ENCODE assay signal across 25 cellular contexts in the genomic region with DNA sequence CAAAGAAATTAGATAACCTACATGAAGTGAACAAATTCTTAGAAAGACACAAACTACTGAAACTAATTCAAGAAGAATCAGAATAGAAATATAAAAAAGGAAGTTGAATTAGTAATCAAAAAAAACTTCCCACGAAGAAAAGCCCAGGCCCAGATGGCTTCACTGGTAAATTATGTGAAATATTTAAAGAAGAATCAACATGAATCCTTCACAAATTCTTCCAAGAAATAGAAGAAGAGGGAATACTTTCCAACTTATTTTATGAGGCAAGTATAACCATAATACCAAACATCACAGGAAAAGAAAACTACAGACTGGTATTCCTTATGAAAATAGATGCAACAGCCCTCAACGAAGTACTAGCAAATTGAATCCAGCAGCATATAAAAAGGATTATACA. TPM values are rescaled to one million over a fixed set of nuclear protein-coding genes. Genes with fewer than 3 reads are reported as not detected.
DNase-seq lines count a peak whose midpoint lies in the region; ATAC-seq, FAIRE-seq and TF ChIP-seq lines count a peak whose summit lies in the region.
"Had no signal": no experiment of that assay in that cellular context is flagged by ENCODE, and none has a peak within 500 bp of the region (broad histone marks: within the 10 kb centered on the region; RNA-seq: fewer than 3 reads in every experiment).

No MANE protein-coding gene starts in this region.

- no peak for TF ChIP-seq CTCF in SK-N-SH (IDR thresholded peaks at IDR 0.05)
- TF ChIP-seq CTCF in chondrocyte (IDR thresholded peaks at IDR 0.05), result no peak
- no peak for TF ChIP-seq CTCF in kidney (IDR thresholded peaks at IDR 0.05; ENCODE audit: borderline replicate concordance, extremely low read depth, insufficient read depth)
- TF ChIP-seq CTCF in activated CD8-positive, alpha-beta T cell treated with anti-CD3 and anti-CD28 coated beads for 36 hours (IDR thresholded peaks at IDR 0.05), result no peak
- TF ChIP-seq CTCF in spleen (IDR thresholded peaks at IDR 0.05 in 8 of 11, conservative IDR thresholded peaks at IDR 0.05 in 3 of 11), result no peak
- no peak for TF ChIP-seq CTCF in vagina (IDR thresholded peaks at IDR 0.05)

- H3K4me3 ChIP-seq in SK-N-SH (ENCODE audit: low read depth in 2 of 2, low read length in 1 of 2), result no peak overlapping the region
- H3K4me3 ChIP-seq in kidney (ENCODE audit: low read length in 2 of 2), result no peak overlapping the region
- H3K4me3 ChIP-seq in spleen, result no peak overlapping the region
- no peak overlapping the region for H3K4me3 ChIP-seq in vagina
- H3K4me3 ChIP-seq: SJSA1 had no signal

- no peaks in the 10 kb centered on the region for H3K9me2 ChIP-seq in SK-N-SH

- peaks cover 37% of the 10 kb centered on the region for H3K4me1 Mint-ChIP-seq in chondrocyte (ENCODE audit: low read depth)
- H3K4me1 Mint-ChIP-seq in activated CD8-positive, alpha-beta T cell treated with anti-CD3 and anti-CD28 coated beads for 36 hours (ENCODE audit: low read depth), result peaks cover 3% of the 10 kb centered on the region

- H3K27ac Mint-ChIP-seq in chondrocyte (ENCODE audit: unreplicated experiment), result peak overlapping the region; percentile 83
- no peak overlapping the region for H3K27ac Mint-ChIP-seq in activated CD8-positive, alpha-beta T cell treated with anti-CD3 and anti-CD28 coated beads for 36 hours
- H3K27ac Mint-ChIP-seq: CD4-positive, CD25-positive, alpha-beta regulatory T cell had no signal

- H3K9me3 Mint-ChIP-seq in chondrocyte (ENCODE audit: low read depth), result peaks cover 25% of the 10 kb centered on the region
- H3K9me3 Mint-ChIP-seq in activated CD8-positive, alpha-beta T cell treated with anti-CD3 and anti-CD28 coated beads for 36 hours, result peaks cover 5% of the 10 kb centered on the region

- intact Hi-C loops in kidney (cut with DNase I) (no loop called here), spleen (cut with DNase I; ENCODE audit: low total_unique reads) (no loop called here), vagina (cut with DNase I) (no loop called here)
- intact Hi-C loops in activated CD8-positive, alpha-beta T cell treated with anti-CD3 and anti-CD28 coated beads for 36 hours (cut with micrococcal nuclease), result no loop called here

- H2AFZ ChIP-seq in SK-N-SH (ENCODE audit: low read depth), result no peak overlapping the region

- TF ChIP-seq POLR2A in spleen (IDR thresholded peaks at IDR 0.05), result no peak
- TF ChIP-seq POLR2A in vagina (IDR thresholded peaks at IDR 0.05), result no peak

- H3K9me3 ChIP-seq in SK-N-SH (no peaks in the 10 kb centered on the region), kidney (ENCODE audit: control insufficient read depth in 1 of 2, low read length in 2 of 2) (no peaks in the 10 kb centered on the region), spleen (peaks cover 0 to 15% (median 0%) of the 10 kb centered on the region in 8 donors), vagina (no peaks in the 10 kb centered on the region)
- H3K9me3 ChIP-seq: Caco-2, SJSA1 had no signal

- no peak overlapping the region; the same call in 1 of the 2 replicates for H3K9ac ChIP-seq in SK-N-SH
- no peak overlapping the region for H3K9ac ChIP-seq in kidney (ENCODE audit: low read length in 2 of 2)

- H3F3A ChIP-seq in SK-N-SH (replicated peaks; ENCODE audit: insufficient read depth), result peaks cover 9% of the 10 kb centered on the region

- no peak for TF ChIP-seq EP300 in SK-N-SH (IDR thresholded peaks at IDR 0.05; ENCODE audit: borderline replicate concordance in 1 of 2, low read depth in 1 of 2, low read length in 1 of 2)

- H3K4me1 ChIP-seq in SK-N-SH (ENCODE audit: control insufficient read depth in 1 of 2, insufficient read depth in 2 of 2, low read depth in 1 of 2, low read length in 1 of 2) (peaks cover 0 to 13% of the 10 kb centered on the region in 2 experiments; a peak in 1 of 4 replicates), kidney (ENCODE audit: control insufficient read depth in 1 of 2, insufficient read depth in 1 of 2, low read depth in 1 of 2, low read length in 2 of 2) (no peaks in the 10 kb centered on the region), spleen (no peaks in the 10 kb centered on the region), vagina (no peaks in the 10 kb centered on the region)
- H3K4me1 ChIP-seq: Caco-2 had no signal

- H3K27ac ChIP-seq in SK-N-SH (ENCODE audit: low read depth in 2 of 2, low read length in 1 of 2) (peak overlapping the region in 1 of 2 experiments; percentile 67; a peak in 2 of 4 replicates), kidney (ENCODE audit: low read depth in 2 of 2, low read length in 2 of 2) (no peak overlapping the region), spleen (peak overlapping the region in 2 of 8 donors; percentile 34 to 71), vagina (no peak overlapping the region)
- H3K27ac ChIP-seq: 22Rv1, SJSA1 had no signal

- peak; percentile 23 for FAIRE-seq in kidney (lab: Jason Lieb, UNC)
- FAIRE-seq: G401.6, GM12892 had no signal

- DNase-seq in SK-N-SH (no peak), chondrocyte (ENCODE audit: low spot score) (no peak), kidney (no peak), spleen (no peak), vagina (ENCODE audit: extremely low spot score in 2 of 2) (no peak)
- no peak for DNase-seq in activated CD8-positive, alpha-beta T cell treated with anti-CD3 and anti-CD28 coated beads for 36 hours
- DNase-seq: ACHN; Caco-2; CD4-positive, CD25-positive, alpha-beta regulatory T cell; DMS 273 treated with DMSO at 0.1 percent for 48 hours; DND-41; GOT3; HCEC 1CT; Kasumi-1; NCI-H1417 treated with DMSO at 0.1 percent for 48 hours; NCI-H187; NCI-H446; NCI-H526 had no signal

- no peaks in the 10 kb centered on the region for H3K79me2 ChIP-seq in SK-N-SH (ENCODE audit: insufficient read depth)

- peaks cover 2 to 4% of the 10 kb centered on the region in 2 experiments for H3K36me3 ChIP-seq in SK-N-SH (replicated peaks in 1 of 2; ENCODE audit: control insufficient read depth in 1 of 2, insufficient read depth in 2 of 2, low read length in 1 of 2)
- H3K36me3 ChIP-seq in kidney (ENCODE audit: control insufficient read depth in 1 of 2, insufficient read depth in 2 of 2, low read length in 2 of 2), result peaks cover 0 to 3% of the 10 kb centered on the region in 2 donors
- H3K36me3 ChIP-seq in spleen, result peaks cover 0 to 26% (median 0%) of the 10 kb centered on the region in 6 donors
- H3K36me3 ChIP-seq in vagina, result no peaks in the 10 kb centered on the region

- no peak for TF ChIP-seq RAD21 in SK-N-SH (IDR thresholded peaks at IDR 0.05; ENCODE audit: low read length)

- no peak overlapping the region for H3K4me3 Mint-ChIP-seq in chondrocyte (ENCODE audit: unreplicated experiment)
- H3K4me3 Mint-ChIP-seq in activated CD8-positive, alpha-beta T cell treated with anti-CD3 and anti-CD28 coated beads for 36 hours, result no peak overlapping the region
- H3K4me3 Mint-ChIP-seq: CD4-positive, CD25-positive, alpha-beta regulatory T cell had no signal

- no peaks in the 10 kb centered on the region for H3K27me3 Mint-ChIP-seq in chondrocyte (ENCODE audit: low read depth)
- H3K27me3 Mint-ChIP-seq in activated CD8-positive, alpha-beta T cell treated with anti-CD3 and anti-CD28 coated beads for 36 hours, result no peaks in the 10 kb centered on the region
- H3K27me3 Mint-ChIP-seq: CD4-positive, CD25-positive, alpha-beta regulatory T cell had no signal

- peaks cover 7% of the 10 kb centered on the region for H3K36me3 Mint-ChIP-seq in chondrocyte (ENCODE audit: low read depth)
- peaks cover 25% of the 10 kb centered on the region for H3K36me3 Mint-ChIP-seq in activated CD8-positive, alpha-beta T cell treated with anti-CD3 and anti-CD28 coated beads for 36 hours (ENCODE audit: low read depth)

- H3K27me3 ChIP-seq in SK-N-SH (ENCODE audit: insufficient read depth) (no peaks in the 10 kb centered on the region), spleen (replicated peaks in 1 of 7) (no peaks in the 10 kb centered on the region), vagina (no peaks in the 10 kb centered on the region)
- H3K27me3 ChIP-seq: SJSA1 had no signal

- H3K4me2 ChIP-seq in SK-N-SH, result peak overlapping the region; percentile 41; the same call in 1 of the 2 replicates

- H4K20me1 ChIP-seq in SK-N-SH (ENCODE audit: insufficient read depth), result no peaks in the 10 kb centered on the region

- POLR2A ChIA-PET in SK-N-SH (lab: Yijun Ruan, JAX), result no interaction called here
- POLR2A ChIA-PET in activated CD8-positive, alpha-beta T cell treated with anti-CD3 and anti-CD28 coated beads for 36 hours (lab: Charles Lee), result no interaction called here

- 24% methylated on average over 2 of the region's 2 CpGs for WGBS in SK-N-SH (ENCODE audit: low lambda C conversion rate)
- 47 to 79% (median 59%) methylated on average over 2 of the region's 2 CpGs for WGBS in spleen, 5 donors

- ATAC-seq in SK-N-SH treated with all-trans-retinoic acid at 6 μM for 48 hours, result no peak
- no peak for ATAC-seq in activated CD8-positive, alpha-beta T cell treated with anti-CD3 and anti-CD28 coated beads for 36 hours
- no peak for ATAC-seq in HG02642 (IDR thresholded peaks at IDR 0.05; ENCODE audit: poor library complexity, unreplicated experiment)
- ATAC-seq: Right ventricle myocardium inferior had no signal

- CTCF ChIA-PET in SK-N-SH (lab: Yijun Ruan, JAX), result no interaction called here
- CTCF ChIA-PET in activated CD8-positive, alpha-beta T cell treated with anti-CD3 and anti-CD28 coated beads for 36 hours (lab: Charles Lee), result no interaction called here

TF ChIP-seq in SK-N-SH, 30 proteins besides CTCF, POLR2A, EP300 and RAD21 (continues in another document):
- no peak for TF ChIP-seq TAF1 (IDR thresholded peaks at IDR 0.05; ENCODE audit: borderline replicate concordance, low read depth, low read length)

TF ChIP-seq in SK-N-SH treated with all-trans-retinoic acid at 6 μM for 48 hours, 23 proteins besides CTCF, POLR2A, EP300 and RAD21:
- no peak for TF ChIP-seq ARNTL (CRISPR knock-in tag; IDR thresholded peaks at IDR 0.05; ENCODE audit: borderline replicate concordance, low read depth)
- no peak for TF ChIP-seq ZFP3 (CRISPR knock-in tag; IDR thresholded peaks at IDR 0.05)

RNA-seq across cellular contexts. Expression of a gene that starts 30.7 kb away (rescaled TPM):
- polyA plus RNA-seq in SK-N-SH (2012; rRNA removed), result 7.6 and 11.6 TPM in 2 replicates
- 9.2 and 11.4 TPM in 2 replicates for polyA plus RNA-seq in SK-N-SH (2012; cell fraction: cytosol; rRNA removed)
- 11.7 and 28.5 TPM in 2 replicates for polyA plus RNA-seq in SK-N-SH (2012; cell fraction: nucleus; rRNA removed)
- total RNA-seq in chondrocyte, result 25.1 to 31.8 TPM (median 27.2 TPM) in 3 replicates
- total RNA-seq in kidney, result 14.4 TPM
- polyA plus RNA-seq in kidney (ENCODE audit: insufficient read depth, low read depth, low replicate concordance), result 4.0 TPM
- total RNA-seq in activated CD8-positive, alpha-beta T cell treated with anti-CD3 and anti-CD28 coated beads for 36 hours, result 10 to 100 TPM; 11.0 to 11.6 TPM
- total RNA-seq in spleen, result 10 to 100 TPM; 22.8 to 40.5 (median 33.4) TPM
- 1 to 10 TPM; 3.2 to 6.0 (median 4.2) TPM for polyA plus RNA-seq in spleen
- total RNA-seq in vagina, result 17.4 TPM

RNA-seq across cellular contexts. Expression of a gene that starts 31.0 kb away (rescaled TPM):
- 0.81 and 1.2 TPM in 2 replicates for polyA plus RNA-seq in SK-N-SH (2012; rRNA removed)
- polyA plus RNA-seq in SK-N-SH (2012; cell fraction: cytosol; rRNA removed), result 0.94 and 1.1 TPM in 2 replicates
- polyA plus RNA-seq in SK-N-SH (2012; cell fraction: nucleus; rRNA removed), result 1.2 and 1.9 TPM in 2 replicates
- 3.0 to 7.1 TPM (median 3.2 TPM) in 3 replicates for total RNA-seq in chondrocyte
- 1.4 TPM for total RNA-seq in kidney
- polyA plus RNA-seq in kidney (ENCODE audit: insufficient read depth, low read depth, low replicate concordance), result not detected
- 10 to 100 TPM; 12.5 to 15.1 TPM for total RNA-seq in activated CD8-positive, alpha-beta T cell treated with anti-CD3 and anti-CD28 coated beads for 36 hours
- 1 to 10 TPM; 3.2 to 4.3 (median 3.9) TPM for total RNA-seq in spleen
- 1 to 10 TPM in 1 of 3 donors, under 1 TPM in 2; 0.54 to 1.2 (median 0.64) TPM for polyA plus RNA-seq in spleen
- 0.74 TPM for total RNA-seq in vagina
